Comparison of ENCODE assay signal across 15 cellular contexts in the genomic region with DNA sequence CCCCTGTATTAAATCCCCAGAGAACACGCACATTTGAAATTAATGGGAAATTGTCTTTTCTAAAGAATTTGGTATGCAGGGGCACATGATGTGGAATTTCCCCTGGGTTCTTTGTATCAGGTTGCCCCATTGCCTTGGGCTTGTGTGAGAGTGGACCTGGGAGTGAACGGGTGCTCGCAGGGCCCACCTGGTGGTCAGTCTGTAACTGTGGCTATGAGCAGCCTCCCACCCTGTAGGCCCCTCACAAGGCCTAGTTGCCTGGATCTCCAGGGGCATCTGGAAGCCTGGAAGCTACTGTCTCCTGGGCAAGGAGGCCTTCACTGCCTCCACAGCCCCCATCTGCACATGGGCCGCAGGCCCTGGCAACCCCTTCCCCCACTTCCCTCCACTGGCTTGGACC. TPM values are rescaled to one million over a fixed set of nuclear protein-coding genes. Genes with fewer than 3 reads are reported as not detected.
A peak's percentile ranks its signal among the peaks of the same experiment; 100 is the strongest.
DNase-seq lines count a peak whose midpoint lies in the region; ATAC-seq and TF ChIP-seq lines count a peak whose summit lies in the region.
"Had no signal": no experiment of that assay in that cellular context is flagged by ENCODE, and none has a peak within 500 bp of the region (broad histone marks: within the 10 kb centered on the region; RNA-seq: fewer than 3 reads in every experiment).

No MANE protein-coding gene starts in this region.

- no peak for ATAC-seq in HG03520 (IDR thresholded peaks at IDR 0.05; ENCODE audit: unreplicated experiment)
- ATAC-seq: gastrocnemius medialis; stimulated activated effector memory CD8-positive, alpha-beta T cell treated with anti-CD3 and anti-CD28 coated beads, Interleukin-12 subunit alpha, Interleukin-12 subunit beta, amount 100 ng/mL, for 72 hours; T-cell had no signal

- H3K27me3 ChIP-seq in H7 (ENCODE audit: control insufficient read depth, insufficient read depth, low read length), result no peaks in the 10 kb centered on the region
- no peaks in the 10 kb centered on the region for H3K27me3 ChIP-seq in mesendoderm (ENCODE audit: insufficient read depth, low read length, poor library complexity)
- H3K27me3 ChIP-seq: gastrocnemius medialis had no signal

- H3K4me2 ChIP-seq in mesendoderm (ENCODE audit: low read length), result no peak overlapping the region

- H3K56ac ChIP-seq in mesendoderm (ENCODE audit: low read length), result peak overlapping the region; percentile 38

- H4K5ac ChIP-seq in mesendoderm (ENCODE audit: low read length), result no peak overlapping the region

- H4K8ac ChIP-seq in mesendoderm (ENCODE audit: low read depth, low read length), result no peak overlapping the region

- H3K79me2 ChIP-seq in mesendoderm (ENCODE audit: control insufficient read depth, insufficient read depth, low read length), result no peaks in the 10 kb centered on the region

- no peak overlapping the region for H2BK120ac ChIP-seq in mesendoderm (ENCODE audit: low read depth, low read length)

- H2AK5ac ChIP-seq in mesendoderm (ENCODE audit: low read length), result no peak overlapping the region

- no peak overlapping the region for H3K23ac ChIP-seq in mesendoderm (ENCODE audit: low read length)

- TF ChIP-seq CTCF in astrocyte of the cerebellum (IDR thresholded peaks at IDR 0.05; ENCODE audit: low read depth, low read length, missing control alignments), result peak; percentile 37

- H3K27ac ChIP-seq in mesendoderm (ENCODE audit: low read depth, low read length), result no peak overlapping the region
- H3K27ac ChIP-seq: gastrocnemius medialis, GM23248 had no signal

- peaks cover 5% of the 10 kb centered on the region for H3K4me1 ChIP-seq in mesendoderm (ENCODE audit: control insufficient read depth, low read depth, low read length)
- H3K4me1 ChIP-seq: gastrocnemius medialis had no signal

- in situ Hi-C loops in astrocyte of the cerebellum (cut with HindIII; ENCODE audit: low sequenced_read_pairs), result no loop called here

- WGBS in mesendoderm (ENCODE audit: extremely low coverage, insufficient coverage, low lambda C conversion rate), result no CpG with 5 or more reads among the region's 4 CpGs

- no peak overlapping the region for H3K4ac ChIP-seq in mesendoderm (ENCODE audit: low read depth, low read length)

- no peak overlapping the region for H2BK5ac ChIP-seq in mesendoderm (ENCODE audit: low read length)

- H3K18ac ChIP-seq in mesendoderm (ENCODE audit: low read length), result no peak overlapping the region

- H2BK15ac ChIP-seq in mesendoderm (replicated peaks; ENCODE audit: low read depth), result no peak overlapping the region

- no peak overlapping the region for H3K9ac ChIP-seq in mesendoderm (ENCODE audit: low read length)
- H3K9ac ChIP-seq: GM23248 had no signal

- DNase-seq in 8988T (peak; percentile 56), H7 (peak; percentile 84), astrocyte of the cerebellum (ENCODE audit: low read depth) (no peak), mesendoderm (peak; percentile 56), NOMO-1 (lab: John Stamatoyannopoulos, UW; ENCODE audit: unreplicated experiment in 2 of 2) (no peak), Ammon's horn (ENCODE audit: low spot score) (no peak)
- no peak for DNase-seq in activated CD8-positive, alpha-beta memory T cell treated with anti-CD3 and anti-CD28 coated beads, Interleukin-2, amount 50 U/mL, for 4 hours
- DNase-seq: activated CD4-positive, CD25-positive, alpha-beta regulatory T cell treated with anti-CD3 and anti-CD28 coated beads, Interleukin-2, amount 50 U/mL, for 72 hours; gastrocnemius medialis; GM23248; KBM-7; T-cell; trophoblast cell had no signal

- no peak overlapping the region for H3K4me3 ChIP-seq in H7 (ENCODE audit: insufficient read depth, low read depth, low read length)
- no peak overlapping the region for H3K4me3 ChIP-seq in astrocyte of the cerebellum (ENCODE audit: low read depth, low read length)
- H3K4me3 ChIP-seq in mesendoderm (ENCODE audit: low read length), result no peak overlapping the region
- H3K4me3 ChIP-seq: gastrocnemius medialis, GM23248 had no signal

- H3K36me3 ChIP-seq in H7 (replicated peaks; ENCODE audit: control insufficient read depth, insufficient read depth, low read length), result no peaks in the 10 kb centered on the region
- H3K36me3 ChIP-seq in mesendoderm (ENCODE audit: control insufficient read depth, insufficient read depth, low read length), result no peaks in the 10 kb centered on the region
- H3K36me3 ChIP-seq: gastrocnemius medialis had no signal

- peaks cover 1% of the 10 kb centered on the region for H3K79me1 ChIP-seq in mesendoderm (ENCODE audit: low read length)

RNA-seq across cellular contexts. Expression of gene WDR25, which starts 43.6 kb away (rescaled TPM):
- 10.6 and 18.4 TPM in 2 replicates for total RNA-seq in H7 (2014; rRNA removed; shearing (Covaris generic))
- polyA plus RNA-seq in mesendoderm (2013, experiment 1 of 2), result 10.0 TPM
- 8.8 TPM for polyA plus RNA-seq in mesendoderm (2013, experiment 2 of 2)

Comparison
In these comparisons a context has a peak if more than half of its experiments do, and no peak if none do; other contexts are left out.
1. DNase-seq: peak in 8988T (single experiment), H7 (single experiment) and mesendoderm (single experiment); none in astrocyte of the cerebellum (single experiment), NOMO-1 (0 of 2), Ammon's horn (single experiment) and activated CD8-positive, alpha-beta memory T cell treated with anti-CD3 and anti-CD28 coated beads, Interleukin-2, amount 50 U/mL, for 4 hours (single experiment).